In genomic region chr3:53238051-53238850, GRCh38 we compare ENCODE assay signal across 8 cellular contexts. TPM values are rescaled to one million over a fixed set of nuclear protein-coding genes. Genes with fewer than 3 reads are reported as not detected.
DNase-seq lines count a peak whose midpoint lies in the region; ATAC-seq and TF ChIP-seq lines count a peak whose summit lies in the region.

No MANE protein-coding gene starts in this region.

- peaks cover 83% of the 10 kb centered on the region for H3F3A ChIP-seq in PC-9 (ENCODE audit: insufficient read depth, low read depth)

- H3K9me2 ChIP-seq in PC-9 (ENCODE audit: insufficient read depth): no peaks in the 10 kb centered on the region

- no peak overlapping the region for H3K4me3 ChIP-seq in PC-9
- no peak overlapping the region for H3K4me3 ChIP-seq in prostate gland

- H3K4me2 ChIP-seq in PC-9: peak overlapping the region; percentile 63

- no peaks in the 10 kb centered on the region for H3K9me3 ChIP-seq in PC-9 (ENCODE audit: insufficient read depth, low read depth)
- H3K9me3 ChIP-seq in prostate gland: no peaks in the 10 kb centered on the region

- DNase-seq in GM03348 (ENCODE audit: low spot score): peak; percentile 89
- peak; percentile 90 to 94 for DNase-seq in PC-9
- DNase-seq in prostate gland (ENCODE audit: low spot score): peak; percentile 40
- no peak for DNase-seq in 8988T

- POLR2A ChIA-PET in PC-9 (lab: Charles Lee; ENCODE audit: unreplicated experiment): no interaction called here

- peak; percentile 83 for ATAC-seq in esophagus mucosa
- ATAC-seq in GM18517 (IDR thresholded peaks at IDR 0.05; ENCODE audit: unreplicated experiment): no peak
- ATAC-seq in HG03354 (IDR thresholded peaks at IDR 0.05; ENCODE audit: poor library complexity, severe bottlenecking, unreplicated experiment): no peak
- ATAC-seq in HG02623 (IDR thresholded peaks at IDR 0.05; ENCODE audit: unreplicated experiment): no peak

- H3K79me2 ChIP-seq in PC-9 (ENCODE audit: low read depth): peaks cover 85% of the 10 kb centered on the region

- 85% methylated on average over 6 of the region's 6 CpGs for WGBS in prostate gland

- H3K4me1 ChIP-seq in PC-9 (replicated peaks; ENCODE audit: insufficient read depth) (peaks cover 80% of the 10 kb centered on the region), prostate gland (replicated peaks) (peaks cover 16% of the 10 kb centered on the region)

- TF ChIP-seq CTCF in PC-9 (conservative IDR thresholded peaks at IDR 0.05) (no peak), prostate gland (IDR thresholded peaks at IDR 0.05) (no peak)

- H2AFZ ChIP-seq in PC-9: no peak overlapping the region

- intact Hi-C loops in PC-9 (cut with micrococcal nuclease; ENCODE audit: unreplicated experiment) (loop anchor here (1.0 to 5.0 kb wide), 3 partner anchors 15 to 109 kb away; partner anchors contain the start of gene DCP1A), prostate gland (cut with DNase I) (no loop called here)

- BruUV-seq in PC-9 (replicated peaks; lab: Mats Ljungman, UMichigan): TSS peak; percentile 72

- H3K27me3 ChIP-seq in PC-9 (ENCODE audit: insufficient read depth, low read depth) (no peaks in the 10 kb centered on the region), prostate gland (replicated peaks; ENCODE audit: insufficient read depth) (no peaks in the 10 kb centered on the region)

- H3K27ac ChIP-seq in PC-9 (peak overlapping the region; percentile 95), prostate gland (peak overlapping the region; percentile 1 to 23)

- H3K36me3 ChIP-seq in PC-9 (ENCODE audit: low read depth) (peaks cover 71% of the 10 kb centered on the region), prostate gland (peaks cover 4 to 31% of the 10 kb centered on the region in 2 donors)

- peaks cover 45% of the 10 kb centered on the region for H4K20me1 ChIP-seq in PC-9 (ENCODE audit: insufficient read depth)

- no peak for TF ChIP-seq POLR2A in prostate gland (IDR thresholded peaks at IDR 0.05)

- CTCF ChIA-PET in PC-9 (lab: Charles Lee): no interaction called here

RNA-seq across cellular contexts. Expression of gene TKT, which starts 17.6 kb away (rescaled TPM):
- 1,726 and 2,016 TPM in 2 replicates for total RNA-seq in PC-9 (2021)
- 379 TPM for total RNA-seq in esophagus mucosa
- 100 to 1,000 TPM; 187 to 226 TPM for total RNA-seq in prostate gland
